Comparison of ENCODE assay signal across 8 cellular contexts in the genomic region with DNA sequence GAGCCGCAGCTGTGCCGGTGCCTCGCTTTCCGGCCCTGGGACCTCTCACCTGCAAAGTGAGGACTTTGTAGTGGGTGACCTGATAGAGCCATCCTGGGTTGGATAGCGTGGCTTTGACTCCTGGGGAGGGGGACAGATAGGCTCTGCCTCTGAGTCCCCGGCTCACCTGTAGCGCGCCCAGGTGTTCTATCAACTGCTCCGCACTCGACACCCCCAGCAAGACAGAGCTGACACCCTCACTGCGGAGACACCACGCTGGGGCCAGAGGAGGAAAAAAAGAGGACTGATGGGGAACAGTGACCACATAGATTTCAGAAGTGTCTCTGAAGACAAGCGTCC. TPM values are rescaled to one million over a fixed set of nuclear protein-coding genes. Genes with fewer than 3 reads are reported as not detected.
DNase-seq lines count a peak whose midpoint lies in the region; ATAC-seq and TF ChIP-seq lines count a peak whose summit lies in the region.

No MANE protein-coding gene starts in this region.

- H3K4me1 Mint-ChIP-seq in effector memory CD8-positive, alpha-beta T cell (ENCODE audit: low read depth in 2 of 2): peaks cover 11% of the 10 kb centered on the region in 2 donors
- peaks cover 12 to 19% of the 10 kb centered on the region in 2 donors for H3K4me1 Mint-ChIP-seq in natural killer cell

- no peak overlapping the region for H2BK5ac ChIP-seq in IMR-90 (ENCODE audit: low read depth, low read length, poor library complexity, severe bottlenecking)

- H3K18ac ChIP-seq in IMR-90 (ENCODE audit: low read depth, low read length): no peak overlapping the region

- peak overlapping the region; percentile 94 to 99; a peak in 3 of 4 replicates for H4K8ac ChIP-seq in IMR-90 (ENCODE audit: low read depth in 2 of 2, low read length in 2 of 2)

- H3K4me2 ChIP-seq in IMR-90 (ENCODE audit: low read depth, low read length): peak overlapping the region; percentile 79

- no peaks in the 10 kb centered on the region for H3K27me3 ChIP-seq in IMR-90 (ENCODE audit: control insufficient read depth, insufficient read depth, low read length)

- no peaks in the 10 kb centered on the region for H3K9me3 ChIP-seq in IMR-90 (ENCODE audit: control insufficient read depth, insufficient read depth, low read length)

- no peak for DNase-seq in AG04449 (ENCODE audit: low read depth, low spot score)
- no peak for DNase-seq in IMR-90
- no peak for DNase-seq in effector memory CD8-positive, alpha-beta T cell
- DNase-seq in natural killer cell: no peak
- DNase-seq in stimulated activated CD4-positive, alpha-beta T cell treated with anti-CD3 and anti-CD28 coated beads, Interleukin-4, amount 100 ng/mL, for 1 hour: no peak
- DNase-seq in NCI-H1436 (lab: John Stamatoyannopoulos, UW): no peak
- DNase-seq in GM13977 (ENCODE audit: low spot score): no peak

- POLR2A ChIA-PET in AG04449 (lab: Yijun Ruan, JAX): no interaction called here
- POLR2A ChIA-PET in IMR-90 (lab: Charles Lee; ENCODE audit: unreplicated experiment): no interaction called here

- H2AFZ ChIP-seq in IMR-90 (replicated peaks; ENCODE audit: low read length, poor library complexity): peak overlapping the region; percentile 90

- H3K9ac ChIP-seq in IMR-90 (ENCODE audit: low read depth, low read length): peak overlapping the region; percentile 47; the same call in 1 of the 2 replicates

- H3K4me3 ChIP-seq in AG04449 (ENCODE audit: low read depth, low read length): peak overlapping the region; percentile 52
- H3K4me3 ChIP-seq in IMR-90 (ENCODE audit: insufficient read depth, low read depth, low read length): peak overlapping the region; percentile 46

- ATAC-seq in IMR-90 (ENCODE audit: low read depth) (no peak), natural killer cell (peak in 1 of 3 donors; percentile 24), GM21515 (IDR thresholded peaks at IDR 0.05; ENCODE audit: unreplicated experiment) (no peak)
- no peak for ATAC-seq in effector memory CD8-positive, alpha-beta T cell (replicated peaks)

- peak overlapping the region; percentile 71 for H3K14ac ChIP-seq in IMR-90 (replicated peaks; ENCODE audit: low read depth, low read length)

- no peak overlapping the region for H3K23ac ChIP-seq in IMR-90 (ENCODE audit: low read depth, low read length)

- no peak overlapping the region for H3K56ac ChIP-seq in IMR-90 (ENCODE audit: extremely low read depth, insufficient read depth, low read length)

- WGBS in IMR-90 (ENCODE audit: extremely low coverage in 2 of 2, insufficient read length in 1 of 2), 2 experiments: no CpG with 5 or more reads among the region's 13 CpGs

- no peaks in the 10 kb centered on the region for H3K9me3 Mint-ChIP-seq in effector memory CD8-positive, alpha-beta T cell
- no peaks in the 10 kb centered on the region for H3K9me3 Mint-ChIP-seq in natural killer cell

- H3K79me1 ChIP-seq in IMR-90 (ENCODE audit: low read depth in 1 of 2, low read length in 2 of 2): no peaks in the 10 kb centered on the region

- intact Hi-C loops in IMR-90 (cut with micrococcal nuclease) (no loop called here), natural killer cell (cut with micrococcal nuclease) (loop anchor here (1.0 kb wide), 1 partner anchor 9 kb away; the partner anchor contains the start of gene CNTROB)

- peak overlapping the region; percentile 47 for H3K4ac ChIP-seq in IMR-90 (ENCODE audit: low read depth, low read length)

- BruUV-seq in IMR-90 (replicated peaks; lab: Mats Ljungman, UMichigan): no TSS peak

- peak overlapping the region; percentile 18 for H2AK9ac ChIP-seq in IMR-90 (replicated peaks; ENCODE audit: low read depth, low read length, poor library complexity)

- dilution Hi-C loops in IMR-90 (cut with HindIII; ENCODE audit: low sequenced_read_pairs, unreplicated experiment): no loop called here

- H2BK120ac ChIP-seq in IMR-90 (ENCODE audit: low read depth, low read length): no peak overlapping the region

- TF ChIP-seq POLR2A in IMR-90 (IDR thresholded peaks at IDR 0.05; ENCODE audit: low read depth, low read length): no peak

- CTCF ChIA-PET in AG04449 (lab: Yijun Ruan, JAX): interaction anchor here (1.3 to 2.5 kb wide), 4 partner anchors 65 to 134 kb away, joined by 4 to 9 read pairs (median 6); no protein-coding TSS in a partner anchor
- CTCF ChIA-PET in IMR-90 (lab: Yijun Ruan, JAX): no interaction called here

- H3K36me3 Mint-ChIP-seq in effector memory CD8-positive, alpha-beta T cell (ENCODE audit: insufficient read depth): no peaks in the 10 kb centered on the region
- H3K36me3 Mint-ChIP-seq in natural killer cell: no peaks in the 10 kb centered on the region

- H2AK5ac ChIP-seq in IMR-90 (ENCODE audit: low read depth, low read length): peak overlapping the region; percentile 40; the same call in 1 of the 2 replicates

- H3K4me3 Mint-ChIP-seq in effector memory CD8-positive, alpha-beta T cell: peak overlapping the region; percentile 82 to 85
- H3K4me3 Mint-ChIP-seq in natural killer cell: peak overlapping the region; percentile 88

- H3K27ac ChIP-seq in IMR-90 (ENCODE audit: insufficient read depth, low read length): no peak overlapping the region; the same call in 1 of the 2 replicates

- H2BK20ac ChIP-seq in IMR-90 (ENCODE audit: low read depth, low read length): no peak overlapping the region

- in situ Hi-C loops in IMR-90 (cut with MboI; ENCODE audit: low sequenced_read_pairs): no loop called here
- in situ Hi-C loops in GM13977 (cut with MboI; ENCODE audit: low pct_unique_long_range_greater_than_20kb, low sequenced_read_pairs, unreplicated experiment): no loop called here

- TF ChIP-seq CTCF in AG04449 (IDR thresholded peaks at IDR 0.05; ENCODE audit: insufficient read depth, low read length, missing control alignments) (no peak), IMR-90 (conservative IDR thresholded peaks at IDR 0.05; ENCODE audit: low read depth, low read length) (no peak), natural killer cell (IDR thresholded peaks at IDR 0.05) (no peak), GM13977 (IDR thresholded peaks at IDR 0.05; ENCODE audit: extremely low read depth, insufficient read depth, missing control alignments) (no peak)

- peaks cover 9% of the 10 kb centered on the region for H3K9me1 ChIP-seq in IMR-90 (ENCODE audit: insufficient read depth, low read length)

- 0 out of 2 replicates have a peak overlapping the region, but pooled peaks have one; percentile 23 for H4K91ac ChIP-seq in IMR-90 (ENCODE audit: insufficient read depth, low read depth, low read length)

- peaks cover 2% of the 10 kb centered on the region; the same call in 1 of the 2 replicates for H3K4me1 ChIP-seq in IMR-90 (ENCODE audit: control insufficient read depth, insufficient read depth, low read length)

- H4K20me1 ChIP-seq in IMR-90 (ENCODE audit: insufficient read depth, low read length): no peaks in the 10 kb centered on the region

- peak overlapping the region; percentile 87 to 89 for H3K27ac Mint-ChIP-seq in effector memory CD8-positive, alpha-beta T cell
- peak overlapping the region; percentile 86 to 89 for H3K27ac Mint-ChIP-seq in natural killer cell

- no peak for TF ChIP-seq RAD21 in IMR-90 (IDR thresholded peaks at IDR 0.05; ENCODE audit: low read length)

- H3K36me3 ChIP-seq in IMR-90 (ENCODE audit: control insufficient read depth, insufficient read depth, low read length): no peaks in the 10 kb centered on the region

- H3K27me3 Mint-ChIP-seq in effector memory CD8-positive, alpha-beta T cell: no peaks in the 10 kb centered on the region
- H3K27me3 Mint-ChIP-seq in natural killer cell (ENCODE audit: low read depth in 2 of 2): no peaks in the 10 kb centered on the region

- H4K5ac ChIP-seq in IMR-90 (ENCODE audit: low read depth, low read length): peak overlapping the region; percentile 65

- no peak overlapping the region for H2BK15ac ChIP-seq in IMR-90 (ENCODE audit: low read depth, low read length)

TF ChIP-seq in IMR-90, 13 proteins besides CTCF, POLR2A, EP300 and RAD21 (continues in another document):
- TF ChIP-seq ELK1 (IDR thresholded peaks at IDR 0.05; ENCODE audit: borderline replicate concordance, low read depth, low read length): no peak
- no peak for TF ChIP-seq CEBPB (IDR thresholded peaks at IDR 0.05; ENCODE audit: low read depth, low read length)
- TF ChIP-seq NFE2L2 (IDR thresholded peaks at IDR 0.05; ENCODE audit: low read depth, low read length): no peak

RNA-seq across cellular contexts. Expression of gene KCNAB3, which starts 6.4 kb away (rescaled TPM):
- total RNA-seq in IMR-90 (2012; rRNA removed): 0.36 and 0.56 TPM in 2 replicates
- 4.2 and 4.9 TPM in 2 replicates for polyA plus RNA-seq in IMR-90 (2012; rRNA removed)
- 1.4 and 1.9 TPM in 2 replicates for polyA plus RNA-seq in IMR-90 (2012; cell fraction: cytosol; rRNA removed)
- 55.4 and 58.5 TPM in 2 replicates for polyA plus RNA-seq in IMR-90 (2012; cell fraction: nucleus; rRNA removed; ENCODE audit: low replicate concordance)
- 10 to 100 TPM in 1 of 3 donors, 1 to 10 TPM in 2; 7.9 to 11.7 (median 9.3) TPM for total RNA-seq in natural killer cell

RNA-seq across cellular contexts. Expression of gene RNF227, which starts 7.2 kb away (rescaled TPM):
- total RNA-seq in IMR-90 (2012; rRNA removed) (1.3 and 1.4 TPM in 2 replicates), natural killer cell (1 to 10 TPM; 3.6 to 5.9 (median 4.7) TPM)
- polyA plus RNA-seq in IMR-90 (2012; rRNA removed): 2.7 and 3.1 TPM in 2 replicates
- polyA plus RNA-seq in IMR-90 (2012; cell fraction: cytosol; rRNA removed): 0.78 and 1.3 TPM in 2 replicates
- polyA plus RNA-seq in IMR-90 (2012; cell fraction: nucleus; rRNA removed; ENCODE audit: low replicate concordance): 3.8 and 4.5 TPM in 2 replicates

RNA-seq across cellular contexts. Expression of gene TRAPPC1, which starts 8.5 kb away (rescaled TPM):
- total RNA-seq in IMR-90 (2012; rRNA removed) (31.4 and 50.4 TPM in 2 replicates), natural killer cell (100 to 1,000 TPM; 122 to 144 (median 135) TPM)
- polyA plus RNA-seq in IMR-90 (2012; rRNA removed): 303 and 341 TPM in 2 replicates
- polyA plus RNA-seq in IMR-90 (2012; cell fraction: cytosol; rRNA removed): 541 and 542 TPM in 2 replicates
- polyA plus RNA-seq in IMR-90 (2012; cell fraction: nucleus; rRNA removed; ENCODE audit: low replicate concordance): 96.2 and 138 TPM in 2 replicates

RNA-seq across cellular contexts. Expression of gene CNTROB, which starts 8.7 kb away (rescaled TPM):
- total RNA-seq in IMR-90 (2012; rRNA removed) (12.5 and 12.7 TPM in 2 replicates), natural killer cell (10 to 100 TPM; 36.3 to 49.8 (median 45.2) TPM)
- 26.3 and 26.4 TPM in 2 replicates for polyA plus RNA-seq in IMR-90 (2012; rRNA removed)
- polyA plus RNA-seq in IMR-90 (2012; cell fraction: cytosol; rRNA removed): 16.7 and 17.4 TPM in 2 replicates
- 114 and 129 TPM in 2 replicates for polyA plus RNA-seq in IMR-90 (2012; cell fraction: nucleus; rRNA removed; ENCODE audit: low replicate concordance)

RNA-seq across cellular contexts. Expression of gene CHD3, which starts 34.7 kb away (rescaled TPM):
- total RNA-seq in IMR-90 (2012; rRNA removed): 67.2 and 78.1 TPM in 2 replicates
- 55.1 and 65.4 TPM in 2 replicates for polyA plus RNA-seq in IMR-90 (2012; rRNA removed)
- polyA plus RNA-seq in IMR-90 (2012; cell fraction: cytosol; rRNA removed): 53.4 and 59.5 TPM in 2 replicates
- polyA plus RNA-seq in IMR-90 (2012; cell fraction: nucleus; rRNA removed; ENCODE audit: low replicate concordance): 202 and 231 TPM in 2 replicates
- 100 to 1,000 TPM; 215 to 275 (median 218) TPM for total RNA-seq in natural killer cell
